Comparison of ENCODE assay signal across 14 cellular contexts in genomic region chr6:110474500-110474899, GRCh38. TPM values are rescaled to one million over a fixed set of nuclear protein-coding genes. Genes with fewer than 3 reads are reported as not detected.
DNase-seq lines count a peak whose midpoint lies in the region; TF ChIP-seq lines count a peak whose summit lies in the region.
"Had no signal": no experiment of that assay in that cellular context is flagged by ENCODE, and none has a peak within 500 bp of the region (broad histone marks: within the 10 kb centered on the region; RNA-seq: fewer than 3 reads in every experiment).

No MANE protein-coding gene starts in this region.

- CTCF ChIA-PET in Caco-2 (lab: Charles Lee): no interaction called here

- H3K4me1 ChIP-seq in esophagus muscularis mucosa (peaks cover 0 to 12% (median 10%) of the 10 kb centered on the region in 4 donors), Caco-2 (no peaks in the 10 kb centered on the region)
- H3K4me1 ChIP-seq: BE2C had no signal

- no peaks in the 10 kb centered on the region for H3K27me3 ChIP-seq in HL-60 (ENCODE audit: insufficient read depth, poor library complexity, severe bottlenecking)
- peaks cover 0 to 35% (median 13%) of the 10 kb centered on the region in 4 donors for H3K27me3 ChIP-seq in esophagus muscularis mucosa
- H3K27me3 ChIP-seq in Caco-2 (replicated peaks; ENCODE audit: control insufficient read depth, insufficient read depth, low read length): no peaks in the 10 kb centered on the region; the same call in 1 of the 2 replicates

- no peak for TF ChIP-seq EP300 in esophagus muscularis mucosa (IDR thresholded peaks at IDR 0.05)

- intact Hi-C loops in activated CD4-positive, alpha-beta T cell treated with anti-CD3 and anti-CD28 coated beads, Interleukin-2, amount 10 ng/mL, durations not matched to agents 24 days and 14 days (cut with micrococcal nuclease): no loop called here
- intact Hi-C loops in esophagus muscularis mucosa (cut with DNase I): no loop called here
- intact Hi-C loops in Caco-2 (cut with micrococcal nuclease; ENCODE audit: unreplicated experiment): no loop called here

- POLR2A ChIA-PET in Caco-2 (lab: Charles Lee): no interaction called here

- no peaks in the 10 kb centered on the region for H3K36me3 Mint-ChIP-seq in activated CD4-positive, alpha-beta T cell treated with anti-CD3 and anti-CD28 coated beads, Interleukin-2, amount 10 ng/mL, durations not matched to agents 24 days and 14 days (ENCODE audit: low read depth)
- H3K36me3 Mint-ChIP-seq in Caco-2 (ENCODE audit: insufficient read depth, unreplicated experiment): no peaks in the 10 kb centered on the region
- H3K36me3 Mint-ChIP-seq: CD4-positive, CD25-positive, alpha-beta regulatory T cell had no signal

- peak overlapping the region; percentile 90 for H3K27ac ChIP-seq in HL-60 (replicated peaks)
- no peak overlapping the region for H3K27ac ChIP-seq in esophagus muscularis mucosa (replicated peaks in 1 of 4)

- no peak overlapping the region for H3K4me3 Mint-ChIP-seq in activated CD4-positive, alpha-beta T cell treated with anti-CD3 and anti-CD28 coated beads, Interleukin-2, amount 10 ng/mL, durations not matched to agents 24 days and 14 days
- no peak overlapping the region for H3K4me3 Mint-ChIP-seq in Caco-2 (ENCODE audit: unreplicated experiment)
- H3K4me3 Mint-ChIP-seq: H9 had no signal

- no peaks in the 10 kb centered on the region for H3K9me3 Mint-ChIP-seq in activated CD4-positive, alpha-beta T cell treated with anti-CD3 and anti-CD28 coated beads, Interleukin-2, amount 10 ng/mL, durations not matched to agents 24 days and 14 days
- H3K9me3 Mint-ChIP-seq in Caco-2 (ENCODE audit: unreplicated experiment): no peaks in the 10 kb centered on the region

- no TSS peak for BruUV-seq in Caco-2 (replicated peaks; lab: Mats Ljungman, UMichigan)

- H3K4me1 Mint-ChIP-seq in activated CD4-positive, alpha-beta T cell treated with anti-CD3 and anti-CD28 coated beads, Interleukin-2, amount 10 ng/mL, durations not matched to agents 24 days and 14 days: peaks cover 6% of the 10 kb centered on the region
- H3K4me1 Mint-ChIP-seq in Caco-2 (ENCODE audit: low read depth, unreplicated experiment): no peaks in the 10 kb centered on the region
- H3K4me1 Mint-ChIP-seq: H9 had no signal

- TF ChIP-seq CTCF in HL-60 (IDR thresholded peaks at IDR 0.05; ENCODE audit: insufficient read depth, low read length): no peak
- no peak for TF ChIP-seq CTCF in esophagus muscularis mucosa (IDR thresholded peaks at IDR 0.05)
- TF ChIP-seq CTCF in Caco-2 (IDR thresholded peaks at IDR 0.05; ENCODE audit: insufficient read depth in 1 of 2, low read depth in 1 of 2, low read length in 1 of 2, severe bottlenecking in 1 of 2, unreplicated experiment in 1 of 2): no peak

- TF ChIP-seq POLR2A in esophagus muscularis mucosa (IDR thresholded peaks at IDR 0.05; ENCODE audit: low read depth): no peak

- H3K36me3 ChIP-seq in esophagus muscularis mucosa (no peaks in the 10 kb centered on the region), Caco-2 (ENCODE audit: control insufficient read depth, insufficient read depth, low read length) (no peaks in the 10 kb centered on the region)
- H3K36me3 ChIP-seq: BE2C had no signal

- peak; percentile 52 for DNase-seq in activated CD4-positive, alpha-beta T cell treated with anti-CD3 and anti-CD28 coated beads, Interleukin-2, amount 10 ng/mL, durations not matched to agents 24 days and 14 days
- DNase-seq in activated CD4-positive, alpha-beta T cell treated with anti-CD3 and anti-CD28 coated beads for 48 hours: no peak
- DNase-seq in HL-60 (ENCODE audit: low read depth in 1 of 2, low spot score in 1 of 2) (no peak), esophagus muscularis mucosa (ENCODE audit: extremely low spot score) (peak; percentile 14), NCI-H2029 (lab: John Stamatoyannopoulos, UW) (no peak), Caco-2 (no peak), GM19240 (ENCODE audit: insufficient read length, low spot score) (no peak)
- DNase-seq: BE2C, DMS79, EL, GOT3, H9 had no signal

- peak overlapping the region; percentile 54; the same call in 1 of the 2 replicates for H3K4me3 ChIP-seq in HL-60 (replicated peaks; ENCODE audit: insufficient read depth, low read length)
- no peak overlapping the region for H3K4me3 ChIP-seq in esophagus muscularis mucosa
- H3K4me3 ChIP-seq in Caco-2 (ENCODE audit: low read depth, low read length): no peak overlapping the region

- WGBS in esophagus muscularis mucosa: 81% methylated on average over 4 of the region's 4 CpGs

- H3K27me3 Mint-ChIP-seq in activated CD4-positive, alpha-beta T cell treated with anti-CD3 and anti-CD28 coated beads, Interleukin-2, amount 10 ng/mL, durations not matched to agents 24 days and 14 days: peaks cover 40% of the 10 kb centered on the region
- peaks cover 2% of the 10 kb centered on the region for H3K27me3 Mint-ChIP-seq in Caco-2 (ENCODE audit: insufficient read depth, unreplicated experiment)

- H3K27ac Mint-ChIP-seq in activated CD4-positive, alpha-beta T cell treated with anti-CD3 and anti-CD28 coated beads, Interleukin-2, amount 10 ng/mL, durations not matched to agents 24 days and 14 days: no peak overlapping the region
- H3K27ac Mint-ChIP-seq in Caco-2 (ENCODE audit: unreplicated experiment): no peak overlapping the region
- H3K27ac Mint-ChIP-seq: CD4-positive, CD25-positive, alpha-beta regulatory T cell; H9 had no signal

- H3K9me3 ChIP-seq in esophagus muscularis mucosa (no peaks in the 10 kb centered on the region), Caco-2 (no peaks in the 10 kb centered on the region)
- H3K9me3 ChIP-seq: BE2C had no signal

RNA-seq across cellular contexts. Expression of gene SLC22A16, which starts 1.9 kb away (rescaled TPM):
- total RNA-seq in activated CD4-positive, alpha-beta T cell treated with anti-CD3 and anti-CD28 coated beads, Interleukin-2, amount 10 ng/mL, durations not matched to agents 24 days and 14 days: not detected in 2 replicates
- total RNA-seq in esophagus muscularis mucosa (under 1 TPM in 1 of 4 donors, not detected in 3; 0.50 TPM), Caco-2 (2022) (not detected in 2 replicates)
- total RNA-seq: H9, HepG2 had no signal

RNA-seq across cellular contexts. Expression of gene DDO, which starts 59.1 kb away (rescaled TPM):
- total RNA-seq in activated CD4-positive, alpha-beta T cell treated with anti-CD3 and anti-CD28 coated beads, Interleukin-2, amount 10 ng/mL, durations not matched to agents 24 days and 14 days: not detected in 2 replicates
- 1 to 10 TPM in 2 of 4 donors, under 1 TPM in 2; 0.29 to 2.1 (median 1.1) TPM for total RNA-seq in esophagus muscularis mucosa
- not detected in 2 replicates for total RNA-seq in Caco-2 (2022)
- total RNA-seq: CD4-positive, CD25-positive, alpha-beta regulatory T cell; H9 had no signal

Comparison
In these comparisons a context has a peak if more than half of its experiments do, and no peak if none do; other contexts are left out.
1. DNase-seq: peak in activated CD4-positive, alpha-beta T cell treated with anti-CD3 and anti-CD28 coated beads, Interleukin-2, amount 10 ng/mL, durations not matched to agents 24 days and 14 days (single experiment) and esophagus muscularis mucosa (single experiment); none in activated CD4-positive, alpha-beta T cell treated with anti-CD3 and anti-CD28 coated beads for 48 hours (single experiment), HL-60 (0 of 2), NCI-H2029 (single experiment), Caco-2 (0 of 2) and GM19240 (single experiment).